ENCODE assay signal across 24 cellular contexts in genomic region chr4:159484861-159485260, GRCh38.
DNase-seq lines count a peak whose midpoint lies in the region; ATAC-seq and TF ChIP-seq lines count a peak whose summit lies in the region.
"Had no signal": no experiment of that assay in that cellular context is flagged by ENCODE, and none has a peak within 500 bp of the region (broad histone marks: within the 10 kb centered on the region; RNA-seq: fewer than 3 reads in every experiment).

No MANE protein-coding gene starts in this region.

- ATAC-seq in PC-3 (no peak), GM19397 (IDR thresholded peaks at IDR 0.05; ENCODE audit: unreplicated experiment) (no peak)
- ATAC-seq: K562 had no signal

- intact Hi-C loops in PC-3 (cut with micrococcal nuclease) (loop anchor here (5.0 to 10.0 kb wide), 3 partner anchors 122 to 1770 kb away; no protein-coding TSS in a partner anchor), posterior vena cava (cut with DNase I) (no loop called here)

- H2AFZ ChIP-seq in PC-3 (ENCODE audit: low read length), result no peak overlapping the region
- H2AFZ ChIP-seq in hepatocyte, result no peak overlapping the region
- H2AFZ ChIP-seq: GM23248 had no signal

- H3K9ac ChIP-seq in PC-3 (ENCODE audit: low read length) (no peak overlapping the region), adipocyte (ENCODE audit: low read length) (no peak overlapping the region)
- H3K9ac ChIP-seq: BLaER1 treated with 17β-estradiol and CSF1 and Interleukin-3, amounts not matched to agents 10 nM and 100 nM; GM23248 had no signal

- no peak for TF ChIP-seq CTCF in PC-3 (conservative IDR thresholded peaks at IDR 0.05; ENCODE audit: low read depth, low read length)
- TF ChIP-seq CTCF in hepatocyte (IDR thresholded peaks at IDR 0.05; ENCODE audit: poor library complexity), result no peak

- H3K27me3 ChIP-seq in PC-3 (ENCODE audit: low read length) (no peaks in the 10 kb centered on the region), adipocyte (replicated peaks; ENCODE audit: control insufficient read depth, insufficient read depth, low read length) (peaks cover 11% of the 10 kb centered on the region), hepatocyte (no peaks in the 10 kb centered on the region)
- H3K27me3 ChIP-seq: BLaER1 treated with 17β-estradiol and CSF1 and Interleukin-3, amounts not matched to agents 10 nM and 100 nM had no signal

- DNase-seq in PC-3 (peak; percentile 33), adipocyte (ENCODE audit: low read depth) (peak; percentile 61), hepatocyte (ENCODE audit: low spot score) (no peak), posterior vena cava (ENCODE audit: low spot score) (no peak), cerebellar cortex (ENCODE audit: low spot score) (no peak), NCI-H1694 treated with DMSO at 0.1 percent for 48 hours (lab: John Stamatoyannopoulos, UW) (no peak)
- DNase-seq: CD4-positive, alpha-beta memory T cell; DMS 273 treated with DMSO at 0.1 percent for 48 hours; DMS79 treated with DMSO at 0.1 percent for 48 hours; GM23248; H9; HFFc6; MM.1S; NCI-H1048; NCI-H1436; NCI-H2029 treated with DMSO at 0.1 percent for 48 hours; NCI-H2171; NCI-H446; NCI-H526; SHP77 had no signal

- H4K20me1 ChIP-seq in PC-3 (ENCODE audit: low read length) (no peaks in the 10 kb centered on the region), hepatocyte (ENCODE audit: insufficient read depth, poor library complexity, severe bottlenecking) (no peaks in the 10 kb centered on the region)
- H4K20me1 ChIP-seq: BLaER1 treated with 17β-estradiol and CSF1 and Interleukin-3, amounts not matched to agents 10 nM and 100 nM had no signal

- H3K4me2 ChIP-seq in PC-3 (ENCODE audit: low read length), result peak overlapping the region; percentile 31; the same call in 1 of the 2 replicates
- peak overlapping the region; percentile 8 for H3K4me2 ChIP-seq in hepatocyte
- H3K4me2 ChIP-seq: BLaER1 treated with 17β-estradiol and CSF1 and Interleukin-3, amounts not matched to agents 10 nM and 100 nM had no signal

- no peaks in the 10 kb centered on the region for H3F3A ChIP-seq in PC-3 (ENCODE audit: low read length, unreplicated experiment)

- H3K79me2 ChIP-seq in PC-3 (ENCODE audit: low read length) (no peaks in the 10 kb centered on the region), hepatocyte (no peaks in the 10 kb centered on the region)

- CTCF ChIA-PET in PC-3 (lab: Charles Lee), result interaction anchor here (0.6 kb wide), 1 partner anchor 496 kb away, joined by 3 read pairs; no protein-coding TSS in a partner anchor

- 13% methylated on average over 2 of the region's 2 CpGs for WGBS in hepatocyte (ENCODE audit: low lambda C conversion rate, missing lambda C conversion rate)

- no peak overlapping the region for H3K4me3 ChIP-seq in PC-3 (ENCODE audit: low read length)
- no peak overlapping the region for H3K4me3 ChIP-seq in adipocyte (ENCODE audit: low read length)
- H3K4me3 ChIP-seq in hepatocyte, result no peak overlapping the region
- H3K4me3 ChIP-seq: BLaER1 treated with 17β-estradiol and CSF1 and Interleukin-3, amounts not matched to agents 10 nM and 100 nM; GM23248; K562 had no signal

- H3K9me3 ChIP-seq in PC-3 (ENCODE audit: low read length), result no peaks in the 10 kb centered on the region
- H3K9me3 ChIP-seq in adipocyte (ENCODE audit: control insufficient read depth, low read length), result no peaks in the 10 kb centered on the region
- no peaks in the 10 kb centered on the region for H3K9me3 ChIP-seq in hepatocyte (ENCODE audit: low read depth)
- H3K9me3 ChIP-seq: BLaER1 treated with 17β-estradiol and CSF1 and Interleukin-3, amounts not matched to agents 10 nM and 100 nM; Caco-2 had no signal

- no peaks in the 10 kb centered on the region for H3K9me2 ChIP-seq in PC-3 (replicated peaks; ENCODE audit: low read length)
- H3K9me2 ChIP-seq in hepatocyte (replicated peaks; ENCODE audit: insufficient read depth), result no peaks in the 10 kb centered on the region

- POLR2A ChIA-PET in PC-3 (lab: Charles Lee; ENCODE audit: unreplicated experiment), result no interaction called here

- H3K4me1 ChIP-seq in PC-3 (ENCODE audit: insufficient read depth, low read length) (peaks cover 5% of the 10 kb centered on the region; the same call in 1 of the 2 replicates), adipocyte (ENCODE audit: control insufficient read depth, insufficient read depth, low read length) (peaks cover 5% of the 10 kb centered on the region), hepatocyte (ENCODE audit: insufficient read depth) (peaks cover 3% of the 10 kb centered on the region)

- H3K27ac ChIP-seq in PC-3 (ENCODE audit: low read length), result no peak overlapping the region
- peak overlapping the region; percentile 0 for H3K27ac ChIP-seq in hepatocyte
- H3K27ac ChIP-seq: BLaER1 treated with 17β-estradiol and CSF1 and Interleukin-3, amounts not matched to agents 10 nM and 100 nM; GM23248 had no signal

- BruUV-seq in PC-3 (replicated peaks; lab: Mats Ljungman, UMichigan), result no TSS peak

- H3K36me3 ChIP-seq in PC-3 (ENCODE audit: low read depth, low read length) (no peaks in the 10 kb centered on the region), adipocyte (ENCODE audit: control insufficient read depth, insufficient read depth, low read length, severe bottlenecking) (no peaks in the 10 kb centered on the region), hepatocyte (replicated peaks; ENCODE audit: insufficient read depth, low read depth) (no peaks in the 10 kb centered on the region)
- H3K36me3 ChIP-seq: BLaER1 treated with 17β-estradiol and CSF1 and Interleukin-3, amounts not matched to agents 10 nM and 100 nM had no signal

Comparison
In these comparisons a context has a peak if more than half of its experiments do, and no peak if none do; other contexts are left out.
1. DNase-seq: peak in PC-3 (single experiment) and adipocyte (single experiment); none in hepatocyte (single experiment), posterior vena cava (single experiment), cerebellar cortex (single experiment) and NCI-H1694 treated with DMSO at 0.1 percent for 48 hours (single experiment).